Comparison of ENCODE assay signal across 24 cellular contexts in the genomic region with DNA sequence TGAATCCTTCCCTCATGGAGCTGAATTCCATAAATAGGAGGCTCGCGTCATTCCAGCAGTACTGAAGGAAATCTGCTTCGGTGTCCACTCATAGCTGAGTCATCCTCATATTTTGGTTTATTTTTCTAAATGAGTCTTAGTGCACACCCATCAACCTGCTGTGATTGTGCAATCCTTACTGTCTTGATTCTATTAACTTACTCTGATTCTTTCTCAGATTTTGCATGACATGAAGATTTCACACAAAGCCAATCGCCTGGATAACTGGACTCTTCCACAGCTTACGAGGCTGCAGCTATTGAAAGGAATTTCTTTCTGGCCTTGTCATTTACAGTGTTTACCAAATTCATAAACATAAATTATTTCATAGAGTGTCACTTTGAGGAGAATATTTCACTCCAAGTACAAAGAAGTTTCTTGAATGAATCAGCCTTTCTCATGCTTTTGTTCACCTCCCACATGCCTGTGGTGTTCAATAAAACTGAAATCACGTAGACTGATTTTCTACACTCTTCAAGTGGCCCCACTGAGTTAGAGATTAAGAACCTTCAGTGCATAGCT.
DNase-seq lines count a peak whose midpoint lies in the region; ATAC-seq, FAIRE-seq and TF ChIP-seq lines count a peak whose summit lies in the region.
"Had no signal": no experiment of that assay in that cellular context is flagged by ENCODE, and none has a peak within 500 bp of the region (broad histone marks: within the 10 kb centered on the region; RNA-seq: fewer than 3 reads in every experiment).

No MANE protein-coding gene starts in this region.

- H3K27me3 ChIP-seq in bronchial epithelial cell (ENCODE audit: control insufficient read depth, insufficient read depth, low read length) = no peaks in the 10 kb centered on the region
- H3K27me3 ChIP-seq: BE2C, tibial artery had no signal

- no peaks in the 10 kb centered on the region for H3K36me3 ChIP-seq in bronchial epithelial cell (ENCODE audit: control insufficient read depth, insufficient read depth, low read length)
- H3K36me3 ChIP-seq: BE2C, tibial artery had no signal

- no peak for ATAC-seq in HG03280 (IDR thresholded peaks at IDR 0.05; ENCODE audit: unreplicated experiment)
- no peak for ATAC-seq in GM19455 (IDR thresholded peaks at IDR 0.05; ENCODE audit: unreplicated experiment)
- ATAC-seq: natural killer cell had no signal

- FAIRE-seq in RCC 7860 (lab: Jason Lieb, UNC) (peak; percentile 88), bronchial epithelial cell (lab: Jason Lieb, UNC) (no peak)
- FAIRE-seq: D721Med, frontal cortex, G401.6, GM19239, kidney had no signal

- no peak overlapping the region for H3K4me3 ChIP-seq in bronchial epithelial cell (ENCODE audit: low read depth, low read length)
- H3K4me3 ChIP-seq: tibial artery had no signal

- TF ChIP-seq CTCF in bronchial epithelial cell (IDR thresholded peaks at IDR 0.05; ENCODE audit: insufficient read depth, low read length, severe bottlenecking) = no peak

- peak; percentile 37 for DNase-seq in COLO829 (ENCODE audit: low spot score)
- DNase-seq in RCC 7860 (ENCODE audit: low spot score) = peak; percentile 75
- peak; percentile 43 for DNase-seq in bronchial epithelial cell (ENCODE audit: low read depth)
- peak; percentile 63 for DNase-seq in kidney tubule cell (ENCODE audit: low spot score)
- DNase-seq in MV-4-11 (lab: John Stamatoyannopoulos, UW) = no peak
- DNase-seq in HuH-7 (ENCODE audit: low spot score) = no peak
- DNase-seq: activated naive CD4-positive, alpha-beta T cell; amygdala; BE2C; kidney; natural killer cell; NCI-H1048; NCI-H2081 treated with DMSO at 0.1 percent for 48 hours; NCI-H524 treated with DMSO at 0.1 percent for 48 hours; SHP77 treated with DMSO at 0.1 percent for 48 hours; stimulated activated CD4-positive, alpha-beta T cell treated with anti-CD3 and anti-CD28 coated beads, Interleukin-1b, Interleukin-23, amount 100 ng/mL, for 48 hours; stimulated activated naive CD4-positive, alpha-beta T cell treated with Interleukin-2 at 50 U/mL for 16 hours; tibial artery had no signal

Comparison
In these comparisons a context has a peak if more than half of its experiments do, and no peak if none do; other contexts are left out.
1. DNase-seq: peak in COLO829 (single experiment), RCC 7860 (single experiment), bronchial epithelial cell (single experiment) and kidney tubule cell (single experiment); none in MV-4-11 (single experiment) and HuH-7 (single experiment).